ENCODE assay signal across 10 cellular contexts in genomic region chr19:2523630-2524311, GRCh38. TPM values are rescaled to one million over a fixed set of nuclear protein-coding genes. Genes with fewer than 3 reads are reported as not detected.
DNase-seq lines count a peak whose midpoint lies in the region; ATAC-seq and TF ChIP-seq lines count a peak whose summit lies in the region.
"Had no signal": no experiment of that assay in that cellular context is flagged by ENCODE, and none has a peak within 500 bp of the region (broad histone marks: within the 10 kb centered on the region; RNA-seq: fewer than 3 reads in every experiment).

No MANE protein-coding gene starts in this region.

- peak overlapping the region; percentile 89 for H2AFZ ChIP-seq in IMR-90 (replicated peaks; ENCODE audit: low read length, poor library complexity)

- no peak overlapping the region for H3K56ac ChIP-seq in IMR-90 (ENCODE audit: extremely low read depth, insufficient read depth, low read length)

- no peaks in the 10 kb centered on the region for H3K36me3 ChIP-seq in IMR-90 (ENCODE audit: control insufficient read depth, insufficient read depth, low read length)

- no peak overlapping the region for H3K4me3 ChIP-seq in IMR-90 (ENCODE audit: insufficient read depth, low read depth, low read length)

- POLR2A ChIA-PET in IMR-90 (lab: Charles Lee; ENCODE audit: unreplicated experiment), result no interaction called here

- peak overlapping the region in 2 of 3 experiments; percentile 3 to 19 for H3K4me3 Mint-ChIP-seq in nephron
- H3K4me3 Mint-ChIP-seq: T-helper 2 cell treated with Interferon-gamma antibody and Interleukin-4, amounts not matched to agents 5 μg/mL and 100 μg/mL, for 36 hours had no signal

- peak overlapping the region; percentile 75 to 90 (median 79) for H3K27ac Mint-ChIP-seq in nephron
- H3K27ac Mint-ChIP-seq: T-helper 2 cell treated with Interferon-gamma antibody and Interleukin-4, amounts not matched to agents 5 μg/mL and 100 μg/mL, for 36 hours had no signal

- TF ChIP-seq RAD21 in IMR-90 (IDR thresholded peaks at IDR 0.05; ENCODE audit: low read length), result no peak

- peak; percentile 21; the same call in 1 of the 2 replicates for TF ChIP-seq CTCF in IMR-90 (conservative IDR thresholded peaks at IDR 0.05; ENCODE audit: low read depth, low read length)
- TF ChIP-seq CTCF in nephron (IDR thresholded peaks at IDR 0.05; ENCODE audit: unreplicated experiment in 3 of 3), result peak; percentile 19 to 41 (median 34)

- TF ChIP-seq POLR2A in IMR-90 (IDR thresholded peaks at IDR 0.05; ENCODE audit: low read depth, low read length), result no peak

- peak overlapping the region; percentile 7 to 56; a peak in 2 of 4 replicates for H4K8ac ChIP-seq in IMR-90 (ENCODE audit: low read depth in 2 of 2, low read length in 2 of 2)

- peaks cover 3% of the 10 kb centered on the region for H3K27me3 Mint-ChIP-seq in nephron (ENCODE audit: low read depth)

- H3K4me2 ChIP-seq in IMR-90 (ENCODE audit: low read depth, low read length), result no peak overlapping the region

- H3K23ac ChIP-seq in IMR-90 (ENCODE audit: low read depth, low read length), result no peak overlapping the region

- H3K9me3 ChIP-seq in IMR-90 (ENCODE audit: control insufficient read depth, insufficient read depth, low read length), result no peaks in the 10 kb centered on the region
- H3K9me3 ChIP-seq: Caco-2 had no signal

- H4K20me1 ChIP-seq in IMR-90 (ENCODE audit: insufficient read depth, low read length), result no peaks in the 10 kb centered on the region

- BruUV-seq in IMR-90 (replicated peaks; lab: Mats Ljungman, UMichigan), result no TSS peak

- peaks cover 11% of the 10 kb centered on the region for H3K9me1 ChIP-seq in IMR-90 (ENCODE audit: insufficient read depth, low read length)

- DNase-seq in AG08396 (ENCODE audit: low spot score) (peak; percentile 84), IMR-90 (peak; percentile 41), ecto neural progenitor cell (ENCODE audit: low spot score) (peak; percentile 57), NCI-H1930 (lab: John Stamatoyannopoulos, UW) (no peak)
- no peak for DNase-seq in activated T-cell treated with anti-CD3 and anti-CD28 coated beads, Interleukin-2, amount 50 U/mL, for 48 hours
- no peak for DNase-seq in activated CD4-positive, alpha-beta T cell treated with anti-CD3 and anti-CD28 coated beads, Interleukin-2, amount 50 U/mL, for 1 hour
- DNase-seq: Caco-2 had no signal

- no peak overlapping the region for H3K9ac ChIP-seq in IMR-90 (ENCODE audit: low read depth, low read length)

- H3K27me3 ChIP-seq in IMR-90 (ENCODE audit: control insufficient read depth, insufficient read depth, low read length), result no peaks in the 10 kb centered on the region

- in situ Hi-C loops in IMR-90 (cut with MboI; ENCODE audit: low sequenced_read_pairs), result no loop called here

- peak overlapping the region; percentile 85 for H3K4ac ChIP-seq in IMR-90 (ENCODE audit: low read depth, low read length)

- peak overlapping the region; percentile 59; the same call in 2 of the 3 replicates for H2BK15ac ChIP-seq in IMR-90 (ENCODE audit: low read depth, low read length)

- no peak overlapping the region for H3K18ac ChIP-seq in IMR-90 (ENCODE audit: low read depth, low read length)

- peaks cover 16% of the 10 kb centered on the region for H3K4me1 ChIP-seq in IMR-90 (ENCODE audit: control insufficient read depth, insufficient read depth, low read length)

- peak overlapping the region; percentile 93; the same call in 1 of the 2 replicates for H2AK5ac ChIP-seq in IMR-90 (ENCODE audit: low read depth, low read length)

- H3K9me3 Mint-ChIP-seq in nephron, result no peaks in the 10 kb centered on the region
- H3K9me3 Mint-ChIP-seq: T-helper 2 cell treated with Interferon-gamma antibody and Interleukin-4, amounts not matched to agents 5 μg/mL and 100 μg/mL, for 36 hours had no signal

- H3K79me1 ChIP-seq in IMR-90 (ENCODE audit: low read depth in 1 of 2, low read length in 2 of 2), result peaks cover 0 to 11% of the 10 kb centered on the region in 2 experiments; a peak in 1 of 4 replicates

- no peaks in the 10 kb centered on the region for H3K36me3 Mint-ChIP-seq in nephron (ENCODE audit: low read depth)

- intact Hi-C loops in IMR-90 (cut with micrococcal nuclease), result no loop called here

- H3K27ac ChIP-seq in IMR-90 (ENCODE audit: insufficient read depth, low read length), result peak overlapping the region; percentile 35; the same call in 1 of the 2 replicates

- peaks cover 13% of the 10 kb centered on the region for H3K4me1 Mint-ChIP-seq in nephron

- CTCF ChIA-PET in IMR-90 (lab: Yijun Ruan, JAX), result interaction anchor here (0.7 to 1.4 kb wide), 4 partner anchors 18 to 401 kb away, joined by 3 read pairs; no protein-coding TSS in a partner anchor

- peak overlapping the region; percentile 29 for H2AK9ac ChIP-seq in IMR-90 (replicated peaks; ENCODE audit: low read depth, low read length, poor library complexity)

- H3K14ac ChIP-seq in IMR-90 (replicated peaks; ENCODE audit: low read depth, low read length), result peak overlapping the region; percentile 49

- dilution Hi-C loops in IMR-90 (cut with HindIII; ENCODE audit: low sequenced_read_pairs, unreplicated experiment), result no loop called here

- H2BK5ac ChIP-seq in IMR-90 (ENCODE audit: low read depth, low read length, poor library complexity, severe bottlenecking), result peak overlapping the region; percentile 68

- WGBS in IMR-90 (ENCODE audit: extremely low coverage in 2 of 2, insufficient read length in 1 of 2), 2 experiments, result 67% methylated on average over 6 of the region's 20 CpGs; no CpG with 5 or more reads in 1 of the 2 experiments

- H4K5ac ChIP-seq in IMR-90 (ENCODE audit: low read depth, low read length), result no peak overlapping the region

- ATAC-seq in IMR-90 (ENCODE audit: low read depth), result peak; percentile 53; the same call in 1 of the 2 replicates
- no peak for ATAC-seq in GM21447 (IDR thresholded peaks at IDR 0.05; ENCODE audit: unreplicated experiment)

- H2BK120ac ChIP-seq in IMR-90 (ENCODE audit: low read depth, low read length), result peak overlapping the region; percentile 92

- peak overlapping the region; percentile 75 for H4K91ac ChIP-seq in IMR-90 (ENCODE audit: insufficient read depth, low read depth, low read length)

- H2BK20ac ChIP-seq in IMR-90 (ENCODE audit: low read depth, low read length), result peak overlapping the region; percentile 73

TF ChIP-seq in IMR-90, 13 proteins besides CTCF, POLR2A, EP300 and RAD21:
- TF ChIP-seq RCOR1 (IDR thresholded peaks at IDR 0.05; ENCODE audit: insufficient replicate concordance, low read length), result no peak
- TF ChIP-seq CHD1 (IDR thresholded peaks at IDR 0.05; ENCODE audit: low read depth, low read length), result no peak
- no peak for TF ChIP-seq BHLHE40 (IDR thresholded peaks at IDR 0.05; ENCODE audit: low read depth, low read length)
- no peak for TF ChIP-seq MAFK (IDR thresholded peaks at IDR 0.05; ENCODE audit: low read depth, low read length)
- no peak for TF ChIP-seq SMC3 (IDR thresholded peaks at IDR 0.05; ENCODE audit: low read depth, low read length)
- no peak for TF ChIP-seq NFE2L2 (IDR thresholded peaks at IDR 0.05; ENCODE audit: low read depth, low read length)
- TF ChIP-seq ELK1 (IDR thresholded peaks at IDR 0.05; ENCODE audit: borderline replicate concordance, low read depth, low read length), result no peak
- TF ChIP-seq RFX5 (IDR thresholded peaks at IDR 0.05; ENCODE audit: low read depth, low read length), result no peak
- no peak for TF ChIP-seq USF2 (IDR thresholded peaks at IDR 0.05; ENCODE audit: low read depth, low read length)
- TF ChIP-seq MAZ (IDR thresholded peaks at IDR 0.05; ENCODE audit: borderline replicate concordance, low read depth, low read length), result no peak
- no peak for TF ChIP-seq FOS (IDR thresholded peaks at IDR 0.05; ENCODE audit: low read depth, low read length)
- no peak for TF ChIP-seq CEBPB (IDR thresholded peaks at IDR 0.05; ENCODE audit: low read depth, low read length)
- no peak for TF ChIP-seq MXI1 (IDR thresholded peaks at IDR 0.05; ENCODE audit: borderline replicate concordance, low read depth, low read length)

RNA-seq across cellular contexts. Expression of gene GADD45B, which starts 47.8 kb away (rescaled TPM):
- total RNA-seq in IMR-90 (2012; rRNA removed), result 28.1 and 30.1 TPM in 2 replicates
- polyA plus RNA-seq in IMR-90 (2012; rRNA removed), result 84.0 and 106 TPM in 2 replicates
- 70.3 and 87.0 TPM in 2 replicates for polyA plus RNA-seq in IMR-90 (2012; cell fraction: cytosol; rRNA removed)
- 301 and 400 TPM in 2 replicates for polyA plus RNA-seq in IMR-90 (2012; cell fraction: nucleus; rRNA removed; ENCODE audit: low replicate concordance)

Comparison
In these comparisons a context has a peak if more than half of its experiments do, and no peak if none do; other contexts are left out.
1. DNase-seq: peak in AG08396 (single experiment), IMR-90 (single experiment) and ecto neural progenitor cell (single experiment); none in activated T-cell treated with anti-CD3 and anti-CD28 coated beads, Interleukin-2, amount 50 U/mL, for 48 hours (0 of 2), activated CD4-positive, alpha-beta T cell treated with anti-CD3 and anti-CD28 coated beads, Interleukin-2, amount 50 U/mL, for 1 hour (single experiment) and NCI-H1930 (0 of 2).